In the genomic region with DNA sequence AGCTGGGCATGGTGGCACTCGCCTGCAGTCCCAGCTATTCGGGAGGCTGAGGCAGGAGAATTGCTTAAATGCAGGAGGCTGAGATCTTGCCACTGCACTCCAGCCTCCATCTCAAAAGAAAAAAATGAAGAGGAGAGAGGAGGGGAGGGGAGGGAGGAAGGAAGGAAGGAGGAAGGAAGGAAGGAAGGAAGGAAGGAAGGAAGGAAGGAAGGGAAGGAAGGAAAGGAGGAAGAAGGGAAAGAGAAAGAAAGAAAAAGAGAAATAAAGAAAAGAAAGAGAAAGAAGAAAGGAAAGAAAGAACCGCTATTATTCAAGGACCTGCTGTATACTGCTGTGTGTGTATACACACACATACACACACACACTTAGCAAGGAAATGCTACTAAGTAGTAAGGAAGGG, we compare ENCODE assay signal across 11 cellular contexts.
"Had no signal": no experiment of that assay in that cellular context is flagged by ENCODE, and none has a peak within 500 bp of the region (broad histone marks: within the 10 kb centered on the region; RNA-seq: fewer than 3 reads in every experiment).

No MANE protein-coding gene starts in this region.

- H3K4me2 ChIP-seq: GM23338 had no signal

- H2AFZ ChIP-seq: GM23248 had no signal

- H3K36me3 ChIP-seq: HAP-1 had no signal

- H3K27ac ChIP-seq: GM23248 had no signal

- ATAC-seq: GM23338, HCT116 had no signal

- H3K9me3 ChIP-seq: HAP-1 had no signal

- FAIRE-seq: H1, H54 had no signal

- DNase-seq: GM23248, GOT3, H7, H9, HCEC 1CT, HFFc6 had no signal

- H3K9ac ChIP-seq: GM23248 had no signal

- H3K4me3 ChIP-seq: GM23248, GM23338, HAP-1 had no signal
